Comparison of ENCODE assay signal across 1 cellular context in genomic region chr10:95335933-95336699, GRCh38.
TF ChIP-seq lines count a peak whose summit lies in the region.

No MANE protein-coding gene starts in this region.

TF ChIP-seq in H1, 55 proteins besides CTCF, POLR2A, EP300 and RAD21:
- TF ChIP-seq, protein P1, sequence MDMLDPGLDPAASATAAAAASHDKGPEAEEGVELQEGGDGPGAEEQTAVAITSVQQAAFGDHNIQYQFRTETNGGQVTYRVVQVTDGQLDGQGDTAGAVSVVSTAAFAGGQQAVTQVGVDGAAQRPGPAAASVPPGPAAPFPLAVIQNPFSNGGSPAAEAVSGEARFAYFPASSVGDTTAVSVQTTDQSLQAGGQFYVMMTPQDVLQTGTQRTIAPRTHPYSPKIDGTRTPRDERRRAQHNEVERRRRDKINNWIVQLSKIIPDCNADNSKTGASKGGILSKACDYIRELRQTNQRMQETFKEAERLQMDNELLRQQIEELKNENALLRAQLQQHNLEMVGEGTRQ (IDR thresholded peaks at IDR 0.05; ENCODE audit: low read length): no peak
- TF ChIP-seq TEAD4 (IDR thresholded peaks at IDR 0.05; ENCODE audit: low read depth, low read length): no peak
- no peak for TF ChIP-seq NANOG (IDR thresholded peaks at IDR 0.05; ENCODE audit: insufficient read depth, low read depth, low read length, poor library complexity, severe bottlenecking)
- no peak for TF ChIP-seq KDM4A (IDR thresholded peaks at IDR 0.05; ENCODE audit: low read depth, low read length, severe bottlenecking)
- no peak for TF ChIP-seq KDM5A (IDR thresholded peaks at IDR 0.05; ENCODE audit: low read length)
- no peak for TF ChIP-seq JUN (IDR thresholded peaks at IDR 0.05; ENCODE audit: low read depth, low read length)
- TF ChIP-seq RNF2 (IDR thresholded peaks at IDR 0.05; ENCODE audit: borderline replicate concordance, low read depth, low read length, missing control alignments, poor library complexity, severe bottlenecking): no peak
- TF ChIP-seq CBX8 (IDR thresholded peaks at IDR 0.05; ENCODE audit: borderline replicate concordance, low read depth, low read length): no peak
- no peak for TF ChIP-seq CHD2 (IDR thresholded peaks at IDR 0.05; ENCODE audit: low read length)
- TF ChIP-seq SP1 (IDR thresholded peaks at IDR 0.05; ENCODE audit: low read depth, low read length): no peak
- TF ChIP-seq BACH1 (IDR thresholded peaks at IDR 0.05; ENCODE audit: low read length): no peak
